Comparison of ENCODE assay signal across 1 cellular context in the genomic region with DNA sequence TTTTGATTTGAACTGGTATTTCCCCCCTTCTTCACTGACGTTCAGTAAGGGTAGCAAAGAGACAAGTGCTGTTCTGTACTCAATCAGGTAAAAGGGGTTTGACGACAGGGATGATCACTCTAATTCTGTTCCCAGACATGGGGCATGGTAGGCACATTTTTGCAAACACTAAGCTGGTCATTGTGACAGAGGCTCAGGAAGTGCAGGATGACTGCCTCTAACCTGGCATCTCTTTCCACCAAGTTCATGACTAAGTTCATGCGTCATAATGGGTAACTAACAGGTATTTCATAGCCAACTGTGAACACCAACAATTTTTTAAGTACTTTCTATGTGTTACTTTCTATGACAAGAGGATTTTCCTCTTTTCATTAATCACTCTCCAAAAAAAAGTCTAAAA.
TF ChIP-seq lines count a peak whose summit lies in the region.

No MANE protein-coding gene starts in this region.

TF ChIP-seq in IMR-90, 13 proteins besides CTCF, POLR2A, EP300 and RAD21:
- TF ChIP-seq RCOR1 (IDR thresholded peaks at IDR 0.05; ENCODE audit: insufficient replicate concordance, low read length) (no peak), MXI1 (IDR thresholded peaks at IDR 0.05; ENCODE audit: borderline replicate concordance, low read depth, low read length) (no peak), SMC3 (IDR thresholded peaks at IDR 0.05; ENCODE audit: low read depth, low read length) (no peak), RFX5 (IDR thresholded peaks at IDR 0.05; ENCODE audit: low read depth, low read length) (no peak), MAFK (IDR thresholded peaks at IDR 0.05; ENCODE audit: low read depth, low read length) (no peak), CEBPB (IDR thresholded peaks at IDR 0.05; ENCODE audit: low read depth, low read length) (no peak), FOS (IDR thresholded peaks at IDR 0.05; ENCODE audit: low read depth, low read length) (no peak), CHD1 (IDR thresholded peaks at IDR 0.05; ENCODE audit: low read depth, low read length) (no peak), NFE2L2 (IDR thresholded peaks at IDR 0.05; ENCODE audit: low read depth, low read length) (no peak), BHLHE40 (IDR thresholded peaks at IDR 0.05; ENCODE audit: low read depth, low read length) (no peak), MAZ (IDR thresholded peaks at IDR 0.05; ENCODE audit: borderline replicate concordance, low read depth, low read length) (no peak)
- TF ChIP-seq, protein P1, sequence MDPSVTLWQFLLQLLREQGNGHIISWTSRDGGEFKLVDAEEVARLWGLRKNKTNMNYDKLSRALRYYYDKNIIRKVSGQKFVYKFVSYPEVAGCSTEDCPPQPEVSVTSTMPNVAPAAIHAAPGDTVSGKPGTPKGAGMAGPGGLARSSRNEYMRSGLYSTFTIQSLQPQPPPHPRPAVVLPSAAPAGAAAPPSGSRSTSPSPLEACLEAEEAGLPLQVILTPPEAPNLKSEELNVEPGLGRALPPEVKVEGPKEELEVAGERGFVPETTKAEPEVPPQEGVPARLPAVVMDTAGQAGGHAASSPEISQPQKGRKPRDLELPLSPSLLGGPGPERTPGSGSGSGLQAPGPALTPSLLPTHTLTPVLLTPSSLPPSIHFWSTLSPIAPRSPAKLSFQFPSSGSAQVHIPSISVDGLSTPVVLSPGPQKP (IDR thresholded peaks at IDR 0.05; ENCODE audit: borderline replicate concordance, low read depth, low read length) = no peak
- TF ChIP-seq, protein P2, sequence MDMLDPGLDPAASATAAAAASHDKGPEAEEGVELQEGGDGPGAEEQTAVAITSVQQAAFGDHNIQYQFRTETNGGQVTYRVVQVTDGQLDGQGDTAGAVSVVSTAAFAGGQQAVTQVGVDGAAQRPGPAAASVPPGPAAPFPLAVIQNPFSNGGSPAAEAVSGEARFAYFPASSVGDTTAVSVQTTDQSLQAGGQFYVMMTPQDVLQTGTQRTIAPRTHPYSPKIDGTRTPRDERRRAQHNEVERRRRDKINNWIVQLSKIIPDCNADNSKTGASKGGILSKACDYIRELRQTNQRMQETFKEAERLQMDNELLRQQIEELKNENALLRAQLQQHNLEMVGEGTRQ (IDR thresholded peaks at IDR 0.05; ENCODE audit: low read depth, low read length) = no peak
